11 cellular contexts compared by ENCODE assay signal in genomic region chr15:76342382-76343201, GRCh38. TPM values are rescaled to one million over a fixed set of nuclear protein-coding genes. Genes with fewer than 3 reads are reported as not detected.
DNase-seq lines count a peak whose midpoint lies in the region; ATAC-seq and TF ChIP-seq lines count a peak whose summit lies in the region.
"Had no signal": no experiment of that assay in that cellular context is flagged by ENCODE, and none has a peak within 500 bp of the region (broad histone marks: within the 10 kb centered on the region; RNA-seq: fewer than 3 reads in every experiment).

No MANE protein-coding gene starts in this region.

- WGBS in endodermal cell (ENCODE audit: insufficient coverage in 1 of 2, insufficient read length in 1 of 2), 2 experiments, result 3 to 5% methylated on average over 11 to 87 of the region's 87 CpGs

- no peak for ATAC-seq in GM21515 (IDR thresholded peaks at IDR 0.05; ENCODE audit: unreplicated experiment)
- ATAC-seq: gastrocnemius medialis had no signal

- peaks cover 2% of the 10 kb centered on the region for H3K9me3 Mint-ChIP-seq in endodermal cell
- H3K9me3 Mint-ChIP-seq in progenitor cell of endocrine pancreas (ENCODE audit: low read depth), result no peaks in the 10 kb centered on the region

- no peak overlapping the region for H3K9ac ChIP-seq in endodermal cell (ENCODE audit: extremely low read depth, low read length, poor library complexity, severe bottlenecking)

- H3K27me3 Mint-ChIP-seq in endodermal cell (ENCODE audit: insufficient read depth) (peaks cover 90% of the 10 kb centered on the region), progenitor cell of endocrine pancreas (peaks cover 82% of the 10 kb centered on the region)

- H3K4me3 Mint-ChIP-seq in endodermal cell (peak overlapping the region; percentile 57), progenitor cell of endocrine pancreas (ENCODE audit: low read depth) (peak overlapping the region; percentile 34)

- peak; percentile 20 for DNase-seq in EH (ENCODE audit: low read depth)
- peak; percentile 84 for DNase-seq in endodermal cell
- no peak for DNase-seq in progenitor cell of endocrine pancreas (ENCODE audit: low spot score, unreplicated experiment)
- DNase-seq in activated gamma-delta T cell (lab: John Stamatoyannopoulos, UW), result no peak
- DNase-seq in NCI-H526 treated with DMSO at 0.1 percent for 48 hours (lab: John Stamatoyannopoulos, UW), result no peak
- no peak for DNase-seq in inferior parietal cortex (ENCODE audit: extremely low spot score)
- DNase-seq: gastrocnemius medialis; NK-92 treated with Interleukin-12 subunit alpha and Interleukin-12 subunit beta, amount 100 ng/mL, for 24 hours; nucleus accumbens had no signal

- CTCF ChIA-PET in HEK293 (lab: Yijun Ruan, JAX), result no interaction called here

- H3K27ac ChIP-seq in HEK293 (ENCODE audit: extremely low read depth, low read depth, low read length), result no peak overlapping the region
- H3K27ac ChIP-seq in endodermal cell (ENCODE audit: low read depth, low read length), result no peak overlapping the region
- H3K27ac ChIP-seq: gastrocnemius medialis had no signal

- H3K4me3 ChIP-seq in HEK293 (ENCODE audit: low read depth, low read length) (no peak overlapping the region), endodermal cell (ENCODE audit: low read length) (no peak overlapping the region)

- TF ChIP-seq CTCF in HEK293 (tag by site-specific recombination; IDR thresholded peaks at IDR 0.05) (no peak), endodermal cell (conservative IDR thresholded peaks at IDR 0.05) (no peak), progenitor cell of endocrine pancreas (IDR thresholded peaks at IDR 0.05; ENCODE audit: unreplicated experiment) (no peak)

- H3K27ac Mint-ChIP-seq in endodermal cell, result no peak overlapping the region
- H3K27ac Mint-ChIP-seq in progenitor cell of endocrine pancreas, result no peak overlapping the region

- H3K9me3 ChIP-seq in HEK293 (ENCODE audit: control insufficient read depth, insufficient read depth, low read depth, low read length) (no peaks in the 10 kb centered on the region), endodermal cell (ENCODE audit: control insufficient read depth, low read length) (no peaks in the 10 kb centered on the region)
- H3K9me3 ChIP-seq: gastrocnemius medialis had no signal

- POLR2A ChIA-PET in HEK293 (lab: Yijun Ruan, JAX), result no interaction called here

- H3K4me1 Mint-ChIP-seq in endodermal cell (peaks cover 28% of the 10 kb centered on the region), progenitor cell of endocrine pancreas (ENCODE audit: low read depth) (peaks cover 15% of the 10 kb centered on the region)

- peaks cover 0 to 41% of the 10 kb centered on the region in 2 experiments; a peak in 1 of 3 replicates for H3K36me3 ChIP-seq in HEK293 (ENCODE audit: control insufficient read depth in 2 of 2, insufficient read depth in 1 of 2, low read length in 2 of 2)
- no peaks in the 10 kb centered on the region for H3K36me3 ChIP-seq in endodermal cell (ENCODE audit: control insufficient read depth, insufficient read depth, low read length)
- H3K36me3 ChIP-seq: gastrocnemius medialis had no signal

- H3K4me1 ChIP-seq in HEK293 (ENCODE audit: control insufficient read depth, insufficient read depth, low read length), result peaks cover 26% of the 10 kb centered on the region
- peaks cover 3% of the 10 kb centered on the region for H3K4me1 ChIP-seq in endodermal cell (ENCODE audit: control insufficient read depth, insufficient read depth, low read length)

- peaks cover 100% of the 10 kb centered on the region for H3K27me3 ChIP-seq in endodermal cell (ENCODE audit: control insufficient read depth, insufficient read depth, low read length, poor library complexity, severe bottlenecking)

- H3K36me3 Mint-ChIP-seq in endodermal cell (ENCODE audit: low read depth), result no peaks in the 10 kb centered on the region
- H3K36me3 Mint-ChIP-seq in progenitor cell of endocrine pancreas (ENCODE audit: insufficient read depth), result no peaks in the 10 kb centered on the region

TF ChIP-seq in HEK293, 187 proteins besides CTCF, POLR2A, EP300 and RAD21:
- no peak for TF ChIP-seq ZNF510 (tag by site-specific recombination; IDR thresholded peaks at IDR 0.05; ENCODE audit: insufficient replicate concordance)
- TF ChIP-seq ZNF544 (tag by site-specific recombination; IDR thresholded peaks at IDR 0.05), result no peak
- TF ChIP-seq ZNF10 (tag by site-specific recombination; IDR thresholded peaks at IDR 0.05), result no peak
- TF ChIP-seq ZNF169 (tag by site-specific recombination; IDR thresholded peaks at IDR 0.05), result no peak
- TF ChIP-seq ZNF202 (tag by site-specific recombination; IDR thresholded peaks at IDR 0.05; ENCODE audit: borderline replicate concordance), result peak; percentile 47; the same call in 1 of the 2 replicates

RNA-seq across cellular contexts. Expression of gene ISL2, which starts 6.0 kb away (rescaled TPM):
- total RNA-seq in endodermal cell, result under 1 TPM; 0.51 to 0.66 TPM
- polyA plus RNA-seq in endodermal cell (2013, experiment 1 of 2), result 0.25 TPM
- polyA plus RNA-seq in endodermal cell (2013, experiment 2 of 2), result not detected
- total RNA-seq in progenitor cell of endocrine pancreas, result 0.36 and 0.38 TPM in 2 replicates
- total RNA-seq: gastrocnemius medialis had no signal

RNA-seq across cellular contexts. Expression of gene ETFA, which starts 31.3 kb away (rescaled TPM):
- 100 to 1,000 TPM; 142 to 157 TPM for total RNA-seq in endodermal cell
- polyA plus RNA-seq in endodermal cell (2013, experiment 1 of 2), result 98.2 TPM
- polyA plus RNA-seq in endodermal cell (2013, experiment 2 of 2), result 87.0 TPM
- 105 and 107 TPM in 2 replicates for total RNA-seq in progenitor cell of endocrine pancreas

Comparison
In these comparisons a context has a peak if more than half of its experiments do, and no peak if none do; other contexts are left out.
1. DNase-seq: peak in EH (single experiment) and endodermal cell (single experiment); none in progenitor cell of endocrine pancreas (single experiment), activated gamma-delta T cell (single experiment), NCI-H526 treated with DMSO at 0.1 percent for 48 hours (single experiment) and inferior parietal cortex (single experiment).